8 cellular contexts compared by ENCODE assay signal in genomic region chr5:180070726-180071417, GRCh38. TPM values are rescaled to one million over a fixed set of nuclear protein-coding genes. Genes with fewer than 3 reads are reported as not detected.
DNase-seq lines count a peak whose midpoint lies in the region; ATAC-seq and TF ChIP-seq lines count a peak whose summit lies in the region.

No MANE protein-coding gene starts in this region.

- CTCF ChIA-PET in AG04449 (lab: Yijun Ruan, JAX): interaction anchor here (1.4 to 2.6 kb wide), 2 partner anchors 20 to 163 kb away, joined by 3 to 15 read pairs; no protein-coding TSS in a partner anchor

- POLR2A ChIA-PET in AG04449 (lab: Yijun Ruan, JAX): interaction anchor here (0.6 kb wide), 1 partner anchor 39 kb away, joined by 3 read pairs; no protein-coding TSS in a partner anchor
- POLR2A ChIA-PET in activated naive CD8-positive, alpha-beta T cell treated with anti-CD3 and anti-CD28 coated beads, Interleukin-2, amount 10 ng/mL, durations not matched to agents 7 days and 5 days (lab: Charles Lee): no interaction called here

- H3K4me1 Mint-ChIP-seq in activated naive CD8-positive, alpha-beta T cell treated with anti-CD3 and anti-CD28 coated beads, Interleukin-2, amount 10 ng/mL, durations not matched to agents 7 days and 5 days: peaks cover 8% of the 10 kb centered on the region

- peak overlapping the region; percentile 52 for H3K27ac Mint-ChIP-seq in activated naive CD8-positive, alpha-beta T cell treated with anti-CD3 and anti-CD28 coated beads, Interleukin-2, amount 10 ng/mL, durations not matched to agents 7 days and 5 days

- H3K27me3 Mint-ChIP-seq in activated naive CD8-positive, alpha-beta T cell treated with anti-CD3 and anti-CD28 coated beads, Interleukin-2, amount 10 ng/mL, durations not matched to agents 7 days and 5 days: peaks cover 27% of the 10 kb centered on the region

- peak; percentile 5 for DNase-seq in AG04449 (ENCODE audit: low read depth, low spot score)
- peak; percentile 55 for DNase-seq in NCI-H345 treated with DMSO at 0.1 percent for 48 hours (lab: John Stamatoyannopoulos, UW; ENCODE audit: unreplicated experiment)
- DNase-seq in activated naive CD8-positive, alpha-beta T cell treated with anti-CD3 and anti-CD28 coated beads, Interleukin-2, amount 10 ng/mL, durations not matched to agents 7 days and 5 days: no peak
- DNase-seq in Right ventricle myocardium inferior (ENCODE audit: missing footprints): peak; percentile 78

- no peaks in the 10 kb centered on the region for H3K27me3 ChIP-seq in neutrophil

- H3K27ac ChIP-seq in neutrophil: peak overlapping the region; percentile 99

- no peaks in the 10 kb centered on the region for H3K36me3 ChIP-seq in neutrophil

- TF ChIP-seq CTCF in AG04449 (IDR thresholded peaks at IDR 0.05; ENCODE audit: insufficient read depth, low read length, missing control alignments): no peak
- no peak for TF ChIP-seq CTCF in neutrophil (IDR thresholded peaks at IDR 0.05)

- H3K4me3 ChIP-seq in AG04449 (ENCODE audit: low read depth, low read length) (peak overlapping the region; percentile 81), neutrophil (ENCODE audit: low read depth in 1 of 2, low read length in 1 of 2) (peak overlapping the region; percentile 73 to 76)

- no peaks in the 10 kb centered on the region for H3K9me3 ChIP-seq in neutrophil

- H3K36me3 Mint-ChIP-seq in activated naive CD8-positive, alpha-beta T cell treated with anti-CD3 and anti-CD28 coated beads, Interleukin-2, amount 10 ng/mL, durations not matched to agents 7 days and 5 days: peaks cover 3% of the 10 kb centered on the region

- peak overlapping the region; percentile 78 for H3K4me3 Mint-ChIP-seq in activated naive CD8-positive, alpha-beta T cell treated with anti-CD3 and anti-CD28 coated beads, Interleukin-2, amount 10 ng/mL, durations not matched to agents 7 days and 5 days

- H3K4me1 ChIP-seq in neutrophil (ENCODE audit: control insufficient read depth in 1 of 2, insufficient read depth in 1 of 2, low read depth in 1 of 2, low read length in 1 of 2): peaks cover 44% of the 10 kb centered on the region in 2 experiments

- H3K9me3 Mint-ChIP-seq in activated naive CD8-positive, alpha-beta T cell treated with anti-CD3 and anti-CD28 coated beads, Interleukin-2, amount 10 ng/mL, durations not matched to agents 7 days and 5 days: peaks cover 3% of the 10 kb centered on the region

- ATAC-seq in GM21381 (IDR thresholded peaks at IDR 0.05; ENCODE audit: unreplicated experiment) (peak; percentile 15), Right ventricle myocardium inferior (peak; percentile 22), HG03460 (IDR thresholded peaks at IDR 0.05; ENCODE audit: unreplicated experiment) (no peak), GM19328 (IDR thresholded peaks at IDR 0.05; ENCODE audit: unreplicated experiment) (no peak)
- peak; percentile 11 for ATAC-seq in activated naive CD8-positive, alpha-beta T cell treated with anti-CD3 and anti-CD28 coated beads, Interleukin-2, amount 10 ng/mL, durations not matched to agents 7 days and 5 days (ENCODE audit: low read depth)

- intact Hi-C loops in Right ventricle myocardium inferior (cut with DNase I): loop anchor here (2.0 to 5.0 kb wide), 4 partner anchors 44 to 164 kb away; partner anchors contain the start of gene TBC1D9B

RNA-seq across cellular contexts. Expression of gene RNF130, which starts 0.7 kb away (rescaled TPM):
- 10 to 100 TPM; 10.7 to 11.5 TPM for total RNA-seq in activated naive CD8-positive, alpha-beta T cell treated with anti-CD3 and anti-CD28 coated beads, Interleukin-2, amount 10 ng/mL, durations not matched to agents 7 days and 5 days
- total RNA-seq in Right ventricle myocardium inferior: 51.2 TPM

Comparison
In these comparisons a context has a peak if more than half of its experiments do, and no peak if none do; other contexts are left out.
1. ATAC-seq: peak in GM21381 (single experiment), activated naive CD8-positive, alpha-beta T cell treated with anti-CD3 and anti-CD28 coated beads, Interleukin-2, amount 10 ng/mL, durations not matched to agents 7 days and 5 days (single experiment) and Right ventricle myocardium inferior (single experiment); none in HG03460 (single experiment) and GM19328 (single experiment).